Comparison of ENCODE assay signal across 1 cellular context in genomic region chr19:4690362-4690761, GRCh38.
TF ChIP-seq lines count a peak whose summit lies in the region.

No MANE protein-coding gene starts in this region.

TF ChIP-seq in HepG2, 621 proteins besides CTCF, POLR2A, EP300 and RAD21:
- TF ChIP-seq STAG1 (CRISPR knock-in tag; IDR thresholded peaks at IDR 0.05) (peak; percentile 40; the same call in 1 of the 2 replicates), ZFP36L2 (CRISPR knock-in tag; IDR thresholded peaks at IDR 0.05) (no peak)
